Comparison of ENCODE assay signal across 8 cellular contexts in the genomic region with DNA sequence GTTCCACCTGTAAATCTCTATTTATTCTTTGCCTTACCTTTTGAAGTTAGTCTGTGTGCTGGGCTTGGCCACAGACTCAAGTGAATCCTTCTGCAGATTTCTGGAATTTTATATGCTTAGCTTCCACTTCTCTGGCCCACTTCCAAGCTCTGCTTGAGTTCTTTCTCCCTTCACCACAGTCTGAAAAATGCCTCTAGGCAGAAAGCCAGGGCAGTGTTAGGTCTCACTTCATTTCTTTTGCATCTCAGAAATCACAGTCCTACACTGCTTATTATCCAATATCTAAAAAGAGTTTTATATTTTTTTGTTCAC. TPM values are rescaled to one million over a fixed set of nuclear protein-coding genes. Genes with fewer than 3 reads are reported as not detected.
DNase-seq lines count a peak whose midpoint lies in the region; ATAC-seq and TF ChIP-seq lines count a peak whose summit lies in the region.

No MANE protein-coding gene starts in this region.

- H3K36me3 ChIP-seq in SU-DHL-6 (ENCODE audit: low read length): peaks cover 25% of the 10 kb centered on the region; the same call in 1 of the 2 replicates

- H3K4me3 ChIP-seq in SU-DHL-6 (ENCODE audit: insufficient read depth, low read length, poor library complexity, severe bottlenecking): no peak overlapping the region

- no peak overlapping the region for H3K9ac ChIP-seq in SU-DHL-6 (ENCODE audit: low read length)

- peaks cover 9% of the 10 kb centered on the region for H3F3A ChIP-seq in SU-DHL-6 (ENCODE audit: insufficient read depth)

- H3K27me3 ChIP-seq in SU-DHL-6 (ENCODE audit: low read length): no peaks in the 10 kb centered on the region

- no peak overlapping the region for H3K4me3 Mint-ChIP-seq in stimulated activated memory B cell treated with anti-CD40 and anti-IgM and Interleukin-4, amounts not matched to agents 10 μg/mL and 1 μg/mL and 100 μg/mL, for 72 hours

- H3K9me2 ChIP-seq in SU-DHL-6 (replicated peaks; ENCODE audit: insufficient read depth, low read length): no peaks in the 10 kb centered on the region

- H3K79me2 ChIP-seq in SU-DHL-6 (ENCODE audit: insufficient read depth, low read length): peaks cover 55% of the 10 kb centered on the region

- H3K27me3 Mint-ChIP-seq in stimulated activated memory B cell treated with anti-CD40 and anti-IgM and Interleukin-4, amounts not matched to agents 10 μg/mL and 1 μg/mL and 100 μg/mL, for 72 hours: no peaks in the 10 kb centered on the region

- peaks cover 65% of the 10 kb centered on the region for H3K4me1 Mint-ChIP-seq in stimulated activated memory B cell treated with anti-CD40 and anti-IgM and Interleukin-4, amounts not matched to agents 10 μg/mL and 1 μg/mL and 100 μg/mL, for 72 hours

- no peaks in the 10 kb centered on the region for H4K20me1 ChIP-seq in SU-DHL-6 (ENCODE audit: low read depth, low read length)

- no peak overlapping the region for H2AFZ ChIP-seq in SU-DHL-6 (ENCODE audit: low read depth, low read length, severe bottlenecking)

- peaks cover 3% of the 10 kb centered on the region for H3K9me3 Mint-ChIP-seq in stimulated activated memory B cell treated with anti-CD40 and anti-IgM and Interleukin-4, amounts not matched to agents 10 μg/mL and 1 μg/mL and 100 μg/mL, for 72 hours

- no peak for TF ChIP-seq CTCF in SU-DHL-6 (IDR thresholded peaks at IDR 0.05; ENCODE audit: insufficient read depth, low read length, poor library complexity, severe bottlenecking)

- H3K4me2 ChIP-seq in SU-DHL-6 (ENCODE audit: low read depth, low read length, poor library complexity, severe bottlenecking): no peak overlapping the region

- H3K27ac ChIP-seq in SU-DHL-6 (ENCODE audit: low read depth, low read length): peak overlapping the region; percentile 31; the same call in 1 of the 2 replicates

- peak overlapping the region; percentile 77 for H3K27ac Mint-ChIP-seq in stimulated activated memory B cell treated with anti-CD40 and anti-IgM and Interleukin-4, amounts not matched to agents 10 μg/mL and 1 μg/mL and 100 μg/mL, for 72 hours

- DNase-seq in DMS53 (lab: John Stamatoyannopoulos, UW) (peak; percentile 7), DMS53 treated with DMSO at 0.1 percent for 48 hours (lab: John Stamatoyannopoulos, UW; ENCODE audit: unreplicated experiment) (no peak), left cardiac atrium (peak; percentile 53), NCI-H2081 treated with DMSO at 0.1 percent for 48 hours (lab: John Stamatoyannopoulos, UW) (no peak)
- no peak for DNase-seq in activated CD4-positive, alpha-beta T cell treated with anti-CD3 and anti-CD28 coated beads for 48 hours
- DNase-seq in stimulated activated naive CD8-positive, alpha-beta T cell treated with anti-CD3 and anti-CD28 coated beads, Interleukin-15, Interleukin-2, amounts not matched to agents 100 U/mL and 50 U/mL, for 24 hours: no peak

- no peaks in the 10 kb centered on the region for H3K9me3 ChIP-seq in SU-DHL-6 (ENCODE audit: insufficient read depth, low read length)

- intact Hi-C loops in left cardiac atrium (cut with DNase I): no loop called here

- peak; percentile 67 to 78 for ATAC-seq in left cardiac atrium
- ATAC-seq in stimulated activated memory B cell treated with anti-CD40 and anti-IgM and Interleukin-4, amounts not matched to agents 10 μg/mL and 1 μg/mL and 100 μg/mL, for 72 hours: no peak
- no peak for ATAC-seq in stimulated activated naive CD8-positive, alpha-beta T cell treated with anti-CD3 and anti-CD28 coated beads, Interleukin-15, Interleukin-2, amounts not matched to agents 100 U/mL and 50 U/mL, for 24 hours

- peaks cover 66% of the 10 kb centered on the region for H3K36me3 Mint-ChIP-seq in stimulated activated memory B cell treated with anti-CD40 and anti-IgM and Interleukin-4, amounts not matched to agents 10 μg/mL and 1 μg/mL and 100 μg/mL, for 72 hours

RNA-seq across cellular contexts. Expression of gene INKA2, which starts 48.9 kb away (rescaled TPM):
- total RNA-seq in left cardiac atrium: 10 to 100 TPM; 18.4 to 31.7 TPM

Comparison
In these comparisons a context has a peak if more than half of its experiments do, and no peak if none do; other contexts are left out.
1. DNase-seq: peak in DMS53 (single experiment) and left cardiac atrium (single experiment); none in DMS53 treated with DMSO at 0.1 percent for 48 hours (single experiment), activated CD4-positive, alpha-beta T cell treated with anti-CD3 and anti-CD28 coated beads for 48 hours (single experiment), stimulated activated naive CD8-positive, alpha-beta T cell treated with anti-CD3 and anti-CD28 coated beads, Interleukin-15, Interleukin-2, amounts not matched to agents 100 U/mL and 50 U/mL, for 24 hours (single experiment) and NCI-H2081 treated with DMSO at 0.1 percent for 48 hours (single experiment).
2. ATAC-seq: peak in left cardiac atrium (2 of 2); none in stimulated activated memory B cell treated with anti-CD40 and anti-IgM and Interleukin-4, amounts not matched to agents 10 μg/mL and 1 μg/mL and 100 μg/mL, for 72 hours (single experiment) and stimulated activated naive CD8-positive, alpha-beta T cell treated with anti-CD3 and anti-CD28 coated beads, Interleukin-15, Interleukin-2, amounts not matched to agents 100 U/mL and 50 U/mL, for 24 hours (single experiment).